ENCODE assay signal across 36 cellular contexts in the genomic region with DNA sequence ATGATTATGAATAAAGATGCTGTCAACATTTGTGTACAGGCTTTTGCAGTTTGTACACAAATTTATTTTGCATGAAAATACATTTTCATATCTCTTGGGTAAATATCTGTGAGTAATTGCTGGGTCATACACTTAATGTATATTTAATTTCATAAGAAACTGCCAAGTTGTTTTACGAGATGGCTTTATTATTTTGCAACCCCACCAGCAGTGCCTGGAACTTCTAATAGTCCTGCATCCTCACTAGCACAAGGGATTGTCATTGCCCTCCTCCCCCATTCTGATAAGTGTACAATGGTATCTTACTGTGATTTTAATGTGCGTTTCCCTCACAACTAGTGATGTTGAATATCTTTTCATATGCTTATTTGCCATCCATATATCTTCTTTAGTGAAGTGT.
"Had no signal": no experiment of that assay in that cellular context is flagged by ENCODE, and none has a peak within 500 bp of the region (broad histone marks: within the 10 kb centered on the region; RNA-seq: fewer than 3 reads in every experiment).

No MANE protein-coding gene starts in this region.

- H3K4me3 ChIP-seq: MG63 had no signal

- H3K27ac ChIP-seq: KMS-11 had no signal

- H3K4me2 ChIP-seq: KMS-11 had no signal

- H3K27me3 ChIP-seq: MG63 had no signal

- H3K9ac ChIP-seq: KMS-11 had no signal

- DNase-seq: Kasumi-1, KBM-7, KG1, MG63, MM.1S, MV-4-11, NCI-H1048, NCI-H1092, NCI-H1092 treated with DMSO at 0.1 percent for 48 hours, NCI-H1105, NCI-H1105 treated with DMSO at 0.1 percent for 48 hours, NCI-H1417, NCI-H1417 treated with DMSO at 0.1 percent for 48 hours, NCI-H1436, NCI-H146, NCI-H1694, NCI-H1694 treated with DMSO at 0.1 percent for 48 hours, NCI-H187, NCI-H187 treated with DMSO at 0.1 percent for 48 hours, NCI-H1930, NCI-H2029, NCI-H2029 treated with DMSO at 0.1 percent for 48 hours, NCI-H2081, NCI-H2081 treated with DMSO at 0.1 percent for 48 hours, NCI-H2107, NCI-H2171, NCI-H2171 treated with DMSO at 0.1 percent for 48 hours, NCI-H2227 treated with DMSO at 0.1 percent for 48 hours, NCI-H226, NCI-H345, NCI-H446, NCI-H446 treated with DMSO at 0.1 percent for 48 hours, NCI-H510A, NCI-H510A treated with DMSO at 0.1 percent for 48 hours, NCI-H524 had no signal

- H3K9me3 ChIP-seq: MG63 had no signal
